ENCODE assay signal across 26 cellular contexts in genomic region chr15:66196565-66196964, GRCh38. TPM values are rescaled to one million over a fixed set of nuclear protein-coding genes. Genes with fewer than 3 reads are reported as not detected.
DNase-seq lines count a peak whose midpoint lies in the region; ATAC-seq, FAIRE-seq and TF ChIP-seq lines count a peak whose summit lies in the region.
"Had no signal": no experiment of that assay in that cellular context is flagged by ENCODE, and none has a peak within 500 bp of the region (broad histone marks: within the 10 kb centered on the region; RNA-seq: fewer than 3 reads in every experiment).

No MANE protein-coding gene starts in this region.

- TF ChIP-seq CTCF in nephron progenitor cell (IDR thresholded peaks at IDR 0.05): no peak
- TF ChIP-seq CTCF in WTC11 (IDR thresholded peaks at IDR 0.05): no peak

- FAIRE-seq in RCC 7860 (lab: Jason Lieb, UNC): no peak

- H3K36me3 Mint-ChIP-seq in nephron progenitor cell (ENCODE audit: low read depth): no peaks in the 10 kb centered on the region
- H3K36me3 Mint-ChIP-seq in WTC11: no peaks in the 10 kb centered on the region
- H3K36me3 Mint-ChIP-seq: activated naive CD4-positive, alpha-beta T cell treated with anti-CD3 and anti-CD28 coated beads, Interleukin-2, amount 50 U/mL, for 24 hours; brain; CD4-positive, alpha-beta memory T cell had no signal

- peaks cover 18% of the 10 kb centered on the region for H3K27me3 Mint-ChIP-seq in nephron progenitor cell (ENCODE audit: low read depth, poor library complexity)
- H3K27me3 Mint-ChIP-seq in WTC11 (ENCODE audit: low read depth): no peaks in the 10 kb centered on the region
- H3K27me3 Mint-ChIP-seq: activated naive CD4-positive, alpha-beta T cell treated with anti-CD3 and anti-CD28 coated beads, Interleukin-2, amount 50 U/mL, for 24 hours; brain had no signal

- H3K27ac Mint-ChIP-seq in nephron progenitor cell (peak overlapping the region; percentile 15), WTC11 (no peak overlapping the region)
- H3K27ac Mint-ChIP-seq: activated B cell treated with CpG ODN at 0.5 μM for 24 hours; activated CD8-positive, alpha-beta T cell treated with anti-CD3 and anti-CD28 coated beads for 36 hours; activated naive CD4-positive, alpha-beta T cell treated with anti-CD3 and anti-CD28 coated beads, Interleukin-2, amount 50 U/mL, for 24 hours; activated T-cell treated with anti-CD3 and anti-CD28 coated beads, Interleukin-2, amount 50 U/mL, for 24 hours; brain; CD4-positive, alpha-beta memory T cell; dendritic cell treated with granulocyte-macrophage colony-stimulating factor and Interleukin-4, amounts not matched to agents 40 ng/mL and 50 ng/mL, for 4 days; HFFc6 had no signal

- H3K4me1 Mint-ChIP-seq in nephron progenitor cell (no peaks in the 10 kb centered on the region), WTC11 (no peaks in the 10 kb centered on the region)
- H3K4me1 Mint-ChIP-seq: activated B cell treated with CpG ODN at 0.5 μM for 24 hours; activated naive CD4-positive, alpha-beta T cell treated with anti-CD3 and anti-CD28 coated beads, Interleukin-2, amount 50 U/mL, for 24 hours; brain; CD4-positive, alpha-beta memory T cell had no signal

- no peak overlapping the region for H3K4me3 Mint-ChIP-seq in nephron progenitor cell
- H3K4me3 Mint-ChIP-seq in WTC11: no peak overlapping the region
- H3K4me3 Mint-ChIP-seq: activated B cell treated with CpG ODN at 0.5 μM for 24 hours; activated CD8-positive, alpha-beta T cell treated with anti-CD3 and anti-CD28 coated beads for 36 hours; activated naive CD4-positive, alpha-beta T cell treated with anti-CD3 and anti-CD28 coated beads, Interleukin-2, amount 50 U/mL, for 24 hours; activated T-cell treated with anti-CD3 and anti-CD28 coated beads, Interleukin-2, amount 50 U/mL, for 24 hours; brain; CD4-positive, alpha-beta memory T cell; dendritic cell treated with granulocyte-macrophage colony-stimulating factor and Interleukin-4, amounts not matched to agents 40 ng/mL and 50 ng/mL, for 4 days; HFFc6 had no signal

- CTCF ChIA-PET in WTC11 (lab: Charles Lee): no interaction called here

- POLR2A ChIA-PET in WTC11 (lab: Charles Lee): no interaction called here

- no peak for ATAC-seq in WTC11
- ATAC-seq in HG03135 (IDR thresholded peaks at IDR 0.05; ENCODE audit: unreplicated experiment): no peak
- ATAC-seq: activated CD8-positive, alpha-beta T cell treated with anti-CD3 and anti-CD28 coated beads for 36 hours; left lobe of liver had no signal

- H3K9me3 Mint-ChIP-seq in nephron progenitor cell (no peaks in the 10 kb centered on the region), WTC11 (0 out of 2 replicates have a peak, but pooled peaks cover 3% of the 10 kb centered on the region)
- H3K9me3 Mint-ChIP-seq: activated B cell treated with CpG ODN at 0.5 μM for 24 hours; activated CD8-positive, alpha-beta T cell treated with anti-CD3 and anti-CD28 coated beads for 36 hours; activated naive CD4-positive, alpha-beta T cell treated with anti-CD3 and anti-CD28 coated beads, Interleukin-2, amount 50 U/mL, for 24 hours; activated T-cell treated with anti-CD3 and anti-CD28 coated beads, Interleukin-2, amount 50 U/mL, for 24 hours; dendritic cell treated with granulocyte-macrophage colony-stimulating factor and Interleukin-4, amounts not matched to agents 40 ng/mL and 50 ng/mL, for 4 days; HFFc6 had no signal

- H3K27ac ChIP-seq in epithelial cell of prostate: peak overlapping the region; percentile 31
- H3K27ac ChIP-seq: KMS-11, vagina had no signal

- DNase-seq in ELR (ENCODE audit: low read depth) (peak; percentile 71), RCC 7860 (ENCODE audit: low spot score) (peak; percentile 46), epithelial cell of prostate (ENCODE audit: low read depth, low spot score) (peak; percentile 81), nephron progenitor cell (no peak), NCI-H2029 (lab: John Stamatoyannopoulos, UW) (no peak), WTC11 (ENCODE audit: low spot score) (no peak)
- no peak for DNase-seq in stimulated activated CD4-positive, alpha-beta T cell treated with anti-CD3 and anti-CD28 coated beads, Interleukin-4, amount 100 ng/mL, for 4 hours
- DNase-seq: activated B cell treated with CpG ODN at 0.5 μM for 24 hours; activated CD8-positive, alpha-beta T cell treated with anti-CD3 and anti-CD28 coated beads for 36 hours; activated T-cell treated with anti-CD3 and anti-CD28 coated beads, Interleukin-2, amount 50 U/mL, for 24 hours; CD4-positive, alpha-beta memory T cell; foreskin melanocyte; HFFc6; NCI-H1092 treated with DMSO at 0.1 percent for 48 hours; NCI-H2107; NCI-H526; retina; SHP77; substantia nigra had no signal

TF ChIP-seq in WTC11, 78 proteins besides CTCF, POLR2A, EP300 and RAD21:
- TF ChIP-seq ATF6 (CRISPR knock-in tag; IDR thresholded peaks at IDR 0.05) (no peak), MXD4 (CRISPR knock-in tag; IDR thresholded peaks at IDR 0.05; ENCODE audit: borderline replicate concordance) (no peak), ZNF138 (CRISPR knock-in tag; conservative IDR thresholded peaks at IDR 0.05) (no peak), SOX15 (CRISPR knock-in tag; IDR thresholded peaks at IDR 0.05) (no peak)

RNA-seq across cellular contexts. Expression of gene MEGF11, which starts 57.0 kb away (rescaled TPM):
- total RNA-seq in WTC11 (2021): 2.7 to 3.3 TPM (median 2.7 TPM) in 3 replicates
- total RNA-seq: activated B cell treated with CpG ODN at 0.5 μM for 24 hours; activated CD8-positive, alpha-beta T cell treated with anti-CD3 and anti-CD28 coated beads for 36 hours; CD4-positive, alpha-beta memory T cell; HFFc6; left lobe of liver had no signal

Comparison
In these comparisons a context has a peak if more than half of its experiments do, and no peak if none do; other contexts are left out.
1. DNase-seq: peak in ELR (single experiment), RCC 7860 (single experiment) and epithelial cell of prostate (single experiment); none in nephron progenitor cell (single experiment), NCI-H2029 (single experiment), stimulated activated CD4-positive, alpha-beta T cell treated with anti-CD3 and anti-CD28 coated beads, Interleukin-4, amount 100 ng/mL, for 4 hours (0 of 2) and WTC11 (single experiment).